Comparison of ENCODE assay signal across 22 cellular contexts in genomic region chr17:79144090-79144610, GRCh38.
A peak's percentile ranks its signal among the peaks of the same experiment; 100 is the strongest.
DNase-seq lines count a peak whose midpoint lies in the region; ATAC-seq, FAIRE-seq and TF ChIP-seq lines count a peak whose summit lies in the region.
"Had no signal": no experiment of that assay in that cellular context is flagged by ENCODE, and none has a peak within 500 bp of the region (broad histone marks: within the 10 kb centered on the region; RNA-seq: fewer than 3 reads in every experiment).

No MANE protein-coding gene starts in this region.

- peaks cover 5% of the 10 kb centered on the region for H3K79me1 ChIP-seq in neuronal stem cell (ENCODE audit: low read depth, low read length)

- H3K36me3 ChIP-seq in HCT116 (ENCODE audit: control insufficient read depth in 1 of 2, insufficient read depth in 2 of 2, low read length in 2 of 2): no peaks in the 10 kb centered on the region
- no peaks in the 10 kb centered on the region for H3K36me3 ChIP-seq in K562 (ENCODE audit: control insufficient read depth, insufficient read depth, low read length)
- no peaks in the 10 kb centered on the region for H3K36me3 ChIP-seq in neuronal stem cell (replicated peaks in 1 of 2; ENCODE audit: control insufficient read depth in 2 of 2, insufficient read depth in 2 of 2, low read length in 2 of 2)
- H3K36me3 ChIP-seq: BE2C, HAP-1 had no signal

- TF ChIP-seq RAD21 in HCT116 (IDR thresholded peaks at IDR 0.05; ENCODE audit: low read depth): no peak
- TF ChIP-seq RAD21 in Ishikawa (IDR thresholded peaks at IDR 0.05; ENCODE audit: low read depth): no peak
- no peak for TF ChIP-seq RAD21 in K562 (CRISPR knock-in tag; conservative IDR thresholded peaks at IDR 0.05 in 1 of 2, IDR thresholded peaks at IDR 0.05 in 1 of 2)

- intact Hi-C loops in HCT116 (cut with micrococcal nuclease) (no loop called here), K562 (cut with micrococcal nuclease) (no loop called here)

- TF ChIP-seq EP300 in Ishikawa (IDR thresholded peaks at IDR 0.05; ENCODE audit: borderline replicate concordance) (no peak), K562 (IDR thresholded peaks at IDR 0.05; ENCODE audit: low read length) (no peak)

- no peak overlapping the region for H2BK120ac ChIP-seq in neuronal stem cell (ENCODE audit: low read depth, low read length)

- no peak for TF ChIP-seq POLR2A in HCT116 (IDR thresholded peaks at IDR 0.05; ENCODE audit: borderline replicate concordance, extremely low read depth, insufficient read depth, insufficient read length)
- TF ChIP-seq POLR2A in K562 (conservative IDR thresholded peaks at IDR 0.05): no peak

- no peak for TF ChIP-seq CTCF in HCT116 (IDR thresholded peaks at IDR 0.05 in 2 of 3, conservative IDR thresholded peaks at IDR 0.05 in 1 of 3; ENCODE audit: borderline replicate concordance in 1 of 3, insufficient read depth in 1 of 3, low read depth in 2 of 3, low read length in 2 of 3)
- TF ChIP-seq CTCF in K562 (IDR thresholded peaks at IDR 0.05 in 2 of 3, conservative IDR thresholded peaks at IDR 0.05 in 1 of 3; ENCODE audit: insufficient read depth in 2 of 3, low read depth in 1 of 3, low read length in 3 of 3): no peak

- FAIRE-seq in K562 (lab: Jason Lieb, UNC): no peak
- FAIRE-seq: D721Med, G401.6, GM12892, GM18507 had no signal

- H4K8ac ChIP-seq in neuronal stem cell (ENCODE audit: low read depth, low read length): peak overlapping the region; percentile 3

- H3K18ac ChIP-seq in neuronal stem cell (ENCODE audit: low read length): peak overlapping the region; percentile 5

- H3K4ac ChIP-seq in neuronal stem cell (ENCODE audit: low read length): no peak overlapping the region

- H3K4me2 ChIP-seq in HCT116 (ENCODE audit: low read length) (no peak overlapping the region), K562 (ENCODE audit: insufficient read depth, low read length) (no peak overlapping the region), neuronal stem cell (ENCODE audit: insufficient read depth, low read length, poor library complexity, severe bottlenecking) (no peak overlapping the region)

- H3K27me3 ChIP-seq in HCT116 (ENCODE audit: insufficient read depth, low read length) (peaks cover 22% of the 10 kb centered on the region; the same call in 1 of the 2 replicates), K562 (ENCODE audit: control insufficient read depth in 2 of 2, insufficient read depth in 2 of 2, low read length in 2 of 2) (peaks cover 7 to 56% of the 10 kb centered on the region in 2 experiments; a peak in 4 of 5 replicates), neuronal stem cell (ENCODE audit: control insufficient read depth in 3 of 3, insufficient read depth in 3 of 3, low read depth in 1 of 3, low read length in 3 of 3) (peaks cover 0 to 48% (median 0%) of the 10 kb centered on the region in 3 experiments)

- peak overlapping the region; percentile 81 for H2BK15ac ChIP-seq in neuronal stem cell (ENCODE audit: low read length)

- no peaks in the 10 kb centered on the region for H3K9me2 ChIP-seq in HCT116 (ENCODE audit: insufficient read depth)

- H3K79me2 ChIP-seq in HCT116 (ENCODE audit: insufficient read depth, low read length) (no peaks in the 10 kb centered on the region), K562 (ENCODE audit: control insufficient read depth, insufficient read depth, low read length) (no peaks in the 10 kb centered on the region)

- in situ Hi-C loops in K562 (cut with MboI): no loop called here

- no peak overlapping the region for H3K4me3 ChIP-seq in HCT116 (replicated peaks in 1 of 2; ENCODE audit: low read depth in 1 of 2, low read length in 2 of 2)
- no peak overlapping the region for H3K4me3 ChIP-seq in K562
- no peak overlapping the region for H3K4me3 ChIP-seq in neuronal stem cell (ENCODE audit: low read length in 2 of 2)
- H3K4me3 ChIP-seq: HAP-1 had no signal

- RAD21 ChIA-PET in HCT116 (lab: Charles Lee; ENCODE audit: low non-redundant PET in 1 of 2, low total read pairs in 2 of 2, uncharacterized antibody in 2 of 2, unreplicated experiment in 2 of 2): no interaction called here

- H2AFZ ChIP-seq in HCT116 (ENCODE audit: low read depth, low read length, poor library complexity, severe bottlenecking): no peak overlapping the region
- no peak overlapping the region for H2AFZ ChIP-seq in K562 (ENCODE audit: low read depth, low read length)
- H2AFZ ChIP-seq in neuronal stem cell (ENCODE audit: low read length): no peak overlapping the region

- DNase-seq in HCT116 (ENCODE audit: low read depth, low spot score) (no peak), K562 (ENCODE audit: extremely low read depth in 1 of 4, low spot score in 3 of 4) (no peak), neuronal stem cell (ENCODE audit: low spot score) (no peak)
- DNase-seq: ACHN; BE2C; C1 segment of cervical spinal cord; CD4-positive, CD25-positive, alpha-beta regulatory T cell; CD8-positive, alpha-beta memory T cell; COR-L47; HFFc6; Kasumi-1; KG1 had no signal

- 1% methylated on average over 10 of the region's 14 CpGs for WGBS in K562 (ENCODE audit: insufficient coverage, low coverage, missing lambda C conversion rate)
- WGBS in neuronal stem cell (ENCODE audit: extremely low coverage in 2 of 2, insufficient read length in 2 of 2, insufficient replicate concordance in 1 of 2), 2 donors: no CpG with 5 or more reads among the region's 14 CpGs

- no peak overlapping the region for H2BK12ac ChIP-seq in neuronal stem cell (ENCODE audit: low read length)

- 0 out of 2 replicates have a peak, but pooled peaks have one; percentile 30 for ATAC-seq in HCT116
- ATAC-seq in K562: peak; percentile 55
- ATAC-seq in HG02852 (IDR thresholded peaks at IDR 0.05; ENCODE audit: unreplicated experiment): no peak
- ATAC-seq in HG03135 (IDR thresholded peaks at IDR 0.05; ENCODE audit: unreplicated experiment): no peak
- ATAC-seq in HG02610 (IDR thresholded peaks at IDR 0.05; ENCODE audit: unreplicated experiment): no peak

- H3K9me3 ChIP-seq in HCT116 (ENCODE audit: control insufficient read depth in 1 of 2, insufficient read depth in 1 of 2, low read depth in 1 of 2, low read length in 2 of 2) (no peaks in the 10 kb centered on the region), K562 (replicated peaks; ENCODE audit: control insufficient read depth, insufficient read depth, low read depth, low read length) (no peaks in the 10 kb centered on the region), neuronal stem cell (replicated peaks in 1 of 2; ENCODE audit: control insufficient read depth in 2 of 2, insufficient read depth in 1 of 2, low read depth in 1 of 2, low read length in 2 of 2) (peaks cover 0 to 3% of the 10 kb centered on the region in 2 donors)
- H3K9me3 ChIP-seq: BE2C, HAP-1 had no signal

- H4K20me1 ChIP-seq in HCT116 (ENCODE audit: insufficient read depth) (no peaks in the 10 kb centered on the region), K562 (replicated peaks; ENCODE audit: control insufficient read depth, insufficient read depth, low read length) (peaks cover 7% of the 10 kb centered on the region; the same call in 1 of the 2 replicates)

- no peak overlapping the region for H3K27ac ChIP-seq in HCT116 (ENCODE audit: low read depth, low read length)
- H3K27ac ChIP-seq in K562 (ENCODE audit: extremely low read depth, low read depth, low read length): no peak overlapping the region
- H3K27ac ChIP-seq in neuronal stem cell (replicated peaks; ENCODE audit: low read length): no peak overlapping the region
- H3K27ac ChIP-seq: HL-60 had no signal

- H2AK5ac ChIP-seq in neuronal stem cell (ENCODE audit: low read depth, low read length): no peak overlapping the region

- BruUV-seq in HCT116 (replicated peaks; lab: Mats Ljungman, UMichigan) (no TSS peak), K562 (replicated peaks; lab: Mats Ljungman, UMichigan) (no TSS peak)

- CTCF ChIA-PET in HCT116 (lab: Charles Lee): no interaction called here
- CTCF ChIA-PET in K562 (lab: Yijun Ruan, JAX; ENCODE audit: low intra/inter-chr PET ratio): no interaction called here

- peak overlapping the region; percentile 19 for H2BK5ac ChIP-seq in neuronal stem cell (ENCODE audit: low read length)

- H3K9ac ChIP-seq in HCT116 (ENCODE audit: low read length) (no peak overlapping the region), K562 (ENCODE audit: insufficient read depth in 1 of 2, low read depth in 2 of 2, low read length in 2 of 2) (no peak overlapping the region; a peak in 1 of 4 replicates), neuronal stem cell (ENCODE audit: low read depth, low read length, poor library complexity) (no peak overlapping the region)

- peak overlapping the region; percentile 56 for H3K14ac ChIP-seq in neuronal stem cell (ENCODE audit: low read length)

- peak overlapping the region; percentile 8 for H3K23ac ChIP-seq in neuronal stem cell (ENCODE audit: low read depth, low read length, poor library complexity)

- H3K4me1 ChIP-seq in HCT116 (ENCODE audit: control insufficient read depth in 1 of 2, insufficient read depth in 2 of 2, low read length in 2 of 2) (no peaks in the 10 kb centered on the region), K562 (replicated peaks in 1 of 2; ENCODE audit: control insufficient read depth in 2 of 2, insufficient read depth in 2 of 2, low read length in 2 of 2) (peaks cover 0 to 6% of the 10 kb centered on the region in 2 experiments; a peak in 2 of 5 replicates), neuronal stem cell (ENCODE audit: control insufficient read depth in 2 of 2, insufficient read depth in 1 of 2, low read depth in 1 of 2, low read length in 2 of 2) (no peaks in the 10 kb centered on the region)
- H3K4me1 ChIP-seq: BE2C, HAP-1 had no signal

- H3K9me1 ChIP-seq in K562 (ENCODE audit: control insufficient read depth, insufficient read depth, low read length): no peaks in the 10 kb centered on the region

- H4K91ac ChIP-seq in neuronal stem cell (ENCODE audit: low read depth, low read length, poor library complexity): no peak overlapping the region

- POLR2A ChIA-PET in HCT116 (lab: Charles Lee) (no interaction called here), K562 (lab: Yijun Ruan, JAX) (interaction anchor here (0.6 kb wide), 1 partner anchor 556 kb away, joined by 3 read pairs; no protein-coding TSS in a partner anchor)

TF ChIP-seq in HCT116, 20 proteins besides CTCF, POLR2A, EP300 and RAD21 (continues in another document):
- TF ChIP-seq SRF (IDR thresholded peaks at IDR 0.05; ENCODE audit: low read depth) (no peak), EGR1 (IDR thresholded peaks at IDR 0.05; ENCODE audit: low read depth) (no peak), POLR2AphosphoS5 (IDR thresholded peaks at IDR 0.05; ENCODE audit: low read depth, low read length) (no peak)

TF ChIP-seq in Ishikawa, 13 proteins besides CTCF, POLR2A, EP300 and RAD21 (continues in another document):
- TF ChIP-seq TAF1 (IDR thresholded peaks at IDR 0.05; ENCODE audit: low read depth): no peak
- TF ChIP-seq TCF12 (IDR thresholded peaks at IDR 0.05; ENCODE audit: low read depth): no peak
- TF ChIP-seq EGR1 (IDR thresholded peaks at IDR 0.05): no peak
- TF ChIP-seq ZBTB7A (IDR thresholded peaks at IDR 0.05; ENCODE audit: low read depth): no peak

Comparison
In these comparisons a context has a peak if more than half of its experiments do, and no peak if none do; other contexts are left out.
1. ATAC-seq: peak in HCT116 (single experiment) and K562 (single experiment); none in HG02852 (single experiment), HG03135 (single experiment) and HG02610 (single experiment).